Comparison of ENCODE assay signal across 24 cellular contexts in genomic region chr6:149400050-149400449, GRCh38. TPM values are rescaled to one million over a fixed set of nuclear protein-coding genes. Genes with fewer than 3 reads are reported as not detected.
A peak's percentile ranks its signal among the peaks of the same experiment; 100 is the strongest.
DNase-seq lines count a peak whose midpoint lies in the region; ATAC-seq and FAIRE-seq lines count a peak whose summit lies in the region.
"Had no signal": no experiment of that assay in that cellular context is flagged by ENCODE, and none has a peak within 500 bp of the region (broad histone marks: within the 10 kb centered on the region; RNA-seq: fewer than 3 reads in every experiment).

TSS of gene SUMO4 (plus strand) at chr6:149400262. CDS start at chr6:149400392, 130 bp downstream.

- no peak within 1 kb of the TSS for H4K91ac ChIP-seq in neuronal stem cell (ENCODE audit: low read depth, low read length, poor library complexity)

- H2BK15ac ChIP-seq in neuronal stem cell (ENCODE audit: low read length) = no peak within 1 kb of the TSS

- no peaks in the 10 kb centered on the region for H3K79me1 ChIP-seq in neuronal stem cell (ENCODE audit: low read depth, low read length)

- peaks cover 7 to 97% of the 10 kb centered on the region in 2 donors for H3K36me3 ChIP-seq in neuronal stem cell (replicated peaks in 1 of 2; ENCODE audit: control insufficient read depth in 2 of 2, insufficient read depth in 2 of 2, low read length in 2 of 2)

- H3K27me3 Mint-ChIP-seq in activated T-cell treated with anti-CD3 and anti-CD28 coated beads, Interleukin-2, amount 50 U/mL, for 72 hours (ENCODE audit: low read depth) = no peaks in the 10 kb centered on the region
- H3K27me3 Mint-ChIP-seq in T-helper 17 cell = no peaks in the 10 kb centered on the region
- H3K27me3 Mint-ChIP-seq in activated T-helper 17 cell treated with anti-CD3 and anti-CD28 coated beads, Interleukin-2, amount 50 U/mL, for 72 hours = no peaks in the 10 kb centered on the region
- H3K27me3 Mint-ChIP-seq: B cell, IgD-negative memory B cell had no signal

- no peaks in the 10 kb centered on the region for H3K4me1 ChIP-seq in neuronal stem cell (ENCODE audit: control insufficient read depth in 2 of 2, insufficient read depth in 1 of 2, low read depth in 1 of 2, low read length in 2 of 2)
- H3K4me1 ChIP-seq: A549 had no signal

- no peak within 1 kb of the TSS for H3K4me2 ChIP-seq in neuronal stem cell (ENCODE audit: insufficient read depth, low read length, poor library complexity, severe bottlenecking)
- H3K4me2 ChIP-seq: A549 had no signal

- no peak within 1 kb of the TSS for H3K4ac ChIP-seq in neuronal stem cell (ENCODE audit: low read length)

- no peak within 1 kb of the TSS for H2AFZ ChIP-seq in neuronal stem cell (ENCODE audit: low read length)
- H2AFZ ChIP-seq: GM23248 had no signal

- H3K4me3 ChIP-seq in neuronal stem cell (ENCODE audit: low read length in 2 of 2) = no peak within 1 kb of the TSS
- H3K4me3 ChIP-seq: A549, GM23248 had no signal

- H3K27ac ChIP-seq in neuronal stem cell (replicated peaks; ENCODE audit: low read length) = no peak within 1 kb of the TSS
- H3K27ac ChIP-seq: A549, GM23248 had no signal

- H3K27ac Mint-ChIP-seq in activated T-cell treated with anti-CD3 and anti-CD28 coated beads, Interleukin-2, amount 50 U/mL, for 72 hours = peak within 1 kb of the TSS; percentile 42
- peak within 1 kb of the TSS; percentile 53 for H3K27ac Mint-ChIP-seq in T-helper 17 cell
- no peak within 1 kb of the TSS for H3K27ac Mint-ChIP-seq in activated T-helper 17 cell treated with anti-CD3 and anti-CD28 coated beads, Interleukin-2, amount 50 U/mL, for 72 hours
- H3K27ac Mint-ChIP-seq: B cell had no signal

- H3K18ac ChIP-seq in neuronal stem cell (ENCODE audit: low read length) = peak within 1 kb of the TSS; percentile 52

- no peak for FAIRE-seq in HTR-8/SVneo (lab: Jason Lieb, UNC)
- FAIRE-seq: A549 had no signal

- no peak within 1 kb of the TSS for H2BK120ac ChIP-seq in neuronal stem cell (ENCODE audit: low read depth, low read length)

- H3K9me3 Mint-ChIP-seq in activated T-cell treated with anti-CD3 and anti-CD28 coated beads, Interleukin-2, amount 50 U/mL, for 72 hours = peaks cover 0 to 1% of the 10 kb centered on the region in 2 donors
- H3K9me3 Mint-ChIP-seq in activated T-helper 17 cell treated with anti-CD3 and anti-CD28 coated beads, Interleukin-2, amount 50 U/mL, for 72 hours = no peaks in the 10 kb centered on the region
- H3K9me3 Mint-ChIP-seq: IgD-negative memory B cell had no signal

- peak within 1 kb of the TSS; percentile 83 for H3K23ac ChIP-seq in neuronal stem cell (ENCODE audit: low read depth, low read length, poor library complexity)

- no peak within 1 kb of the TSS for H4K8ac ChIP-seq in neuronal stem cell (ENCODE audit: low read depth, low read length)

- no peak within 1 kb of the TSS for H2BK12ac ChIP-seq in neuronal stem cell (ENCODE audit: low read length)

- H3K14ac ChIP-seq in neuronal stem cell (ENCODE audit: low read length) = no peak within 1 kb of the TSS

- H3K9me3 ChIP-seq in T-helper 17 cell (ENCODE audit: control insufficient read depth, low read length, poor library complexity, severe bottlenecking) (no peaks in the 10 kb centered on the region), neuronal stem cell (replicated peaks in 1 of 2; ENCODE audit: control insufficient read depth in 2 of 2, insufficient read depth in 1 of 2, low read depth in 1 of 2, low read length in 2 of 2) (peaks cover 0 to 21% of the 10 kb centered on the region in 2 donors)
- H3K9me3 ChIP-seq: A549 had no signal

- no peak within 1 kb of the TSS for H2AK5ac ChIP-seq in neuronal stem cell (ENCODE audit: low read depth, low read length)

- ATAC-seq in activated T-cell treated with anti-CD3 and anti-CD28 coated beads, Interleukin-2, amount 50 U/mL, for 72 hours (replicated peaks in 1 of 2) = no peak
- ATAC-seq in T-helper 17 cell (no peak), HG02763 (IDR thresholded peaks at IDR 0.05; ENCODE audit: unreplicated experiment) (no peak)
- ATAC-seq in activated T-helper 17 cell treated with anti-CD3 and anti-CD28 coated beads, Interleukin-2, amount 50 U/mL, for 72 hours (replicated peaks) = no peak
- ATAC-seq: A549, HCT116, Panc1 had no signal

- WGBS in neuronal stem cell (ENCODE audit: extremely low coverage in 2 of 2, insufficient read length in 2 of 2, insufficient replicate concordance in 1 of 2), 2 donors = no CpG with 5 or more reads among the region's 11 CpGs

- H2BK5ac ChIP-seq in neuronal stem cell (ENCODE audit: low read length) = no peak within 1 kb of the TSS

- no peak for DNase-seq in activated T-cell treated with anti-CD3 and anti-CD28 coated beads, Interleukin-2, amount 50 U/mL, for 72 hours
- no peak for DNase-seq in activated T-cell treated with anti-CD3 and anti-CD28 coated beads, Interleukin-2, amount 50 U/mL, for 1 hour
- DNase-seq in T-helper 17 cell (no peak), neuronal stem cell (ENCODE audit: low spot score) (no peak), occipital lobe (lab: John Stamatoyannopoulos, UW) (no peak), HTR-8/SVneo (ENCODE audit: insufficient read length, low spot score) (no peak)
- DNase-seq: GM23248; Karpas-422; MV-4-11; NCI-H1105 treated with DMSO at 0.1 percent for 48 hours; NCI-H2029 treated with DMSO at 0.1 percent for 48 hours; NCI-H226; NCI-H510A treated with DMSO at 0.1 percent for 48 hours; NCI-H774; NK-92 treated with Interleukin-12 subunit alpha and Interleukin-12 subunit beta, amount 100 ng/mL, for 24 hours had no signal

- no peak within 1 kb of the TSS for H3K4me3 Mint-ChIP-seq in activated T-cell treated with anti-CD3 and anti-CD28 coated beads, Interleukin-2, amount 50 U/mL, for 72 hours
- no peak within 1 kb of the TSS for H3K4me3 Mint-ChIP-seq in T-helper 17 cell
- no peak within 1 kb of the TSS for H3K4me3 Mint-ChIP-seq in activated T-helper 17 cell treated with anti-CD3 and anti-CD28 coated beads, Interleukin-2, amount 50 U/mL, for 72 hours
- H3K4me3 Mint-ChIP-seq: B cell, CD14-positive monocyte, IgD-negative memory B cell had no signal

- H3K36me3 Mint-ChIP-seq in activated T-cell treated with anti-CD3 and anti-CD28 coated beads, Interleukin-2, amount 50 U/mL, for 72 hours (ENCODE audit: insufficient read depth in 2 of 2) = peaks cover 35 to 72% of the 10 kb centered on the region in 2 donors
- peaks cover 20% of the 10 kb centered on the region for H3K36me3 Mint-ChIP-seq in T-helper 17 cell (ENCODE audit: low read depth)
- peaks cover 99% of the 10 kb centered on the region for H3K36me3 Mint-ChIP-seq in activated T-helper 17 cell treated with anti-CD3 and anti-CD28 coated beads, Interleukin-2, amount 50 U/mL, for 72 hours (ENCODE audit: low read depth)

- H3K4me1 Mint-ChIP-seq in activated T-cell treated with anti-CD3 and anti-CD28 coated beads, Interleukin-2, amount 50 U/mL, for 72 hours (ENCODE audit: low read depth) = peaks cover 31% of the 10 kb centered on the region
- H3K4me1 Mint-ChIP-seq in T-helper 17 cell = peaks cover 15% of the 10 kb centered on the region
- H3K4me1 Mint-ChIP-seq in activated T-helper 17 cell treated with anti-CD3 and anti-CD28 coated beads, Interleukin-2, amount 50 U/mL, for 72 hours = peaks cover 29% of the 10 kb centered on the region

- H3K9ac ChIP-seq in neuronal stem cell (ENCODE audit: low read depth, low read length, poor library complexity) = no peak within 1 kb of the TSS
- H3K9ac ChIP-seq: GM23248 had no signal

- H3K27me3 ChIP-seq in neuronal stem cell (ENCODE audit: control insufficient read depth in 3 of 3, insufficient read depth in 3 of 3, low read depth in 1 of 3, low read length in 3 of 3) = no peaks in the 10 kb centered on the region

RNA-seq across cellular contexts. Expression of gene SUMO4, which starts in this region (rescaled TPM):
- 1 to 10 TPM; 5.4 to 7.2 TPM for total RNA-seq in activated T-cell treated with anti-CD3 and anti-CD28 coated beads, Interleukin-2, amount 50 U/mL, for 72 hours
- total RNA-seq in T-helper 17 cell (10 to 100 TPM in 1 of 2 donors, 1 to 10 TPM in 1; 9.0 to 11.4 TPM), occipital lobe (7.3 TPM)
- 10 to 100 TPM; 16.0 to 16.4 TPM for total RNA-seq in activated T-helper 17 cell treated with anti-CD3 and anti-CD28 coated beads, Interleukin-2, amount 50 U/mL, for 72 hours
- polyA plus RNA-seq in neuronal stem cell (2013, experiment 1 of 2) = 0.11 TPM
- polyA plus RNA-seq in neuronal stem cell (2013, experiment 2 of 2) = 0.19 TPM
- total RNA-seq: GM23248, M059J had no signal
